In genomic region chr10:49593564-49593875, GRCh38 we compare ENCODE assay signal across 17 cellular contexts. TPM values are rescaled to one million over a fixed set of nuclear protein-coding genes. Genes with fewer than 3 reads are reported as not detected.
"Had no signal": no experiment of that assay in that cellular context is flagged by ENCODE, and none has a peak within 500 bp of the region (broad histone marks: within the 10 kb centered on the region; RNA-seq: fewer than 3 reads in every experiment).

No MANE protein-coding gene starts in this region.

- H3K27ac Mint-ChIP-seq: activated B cell treated with CpG ODN at 0.5 μM for 24 hours; activated naive CD4-positive, alpha-beta T cell treated with anti-CD3 and anti-CD28 coated beads, Interleukin-2, amount 50 U/mL, for 24 hours; natural killer cell; T-helper 1 cell treated with Interleukin-12 subunit alpha and Interleukin-12 subunit beta and Interleukin-4 antibody, amounts not matched to agents 30 μg/mL and 1 μg/mL, for 36 hours had no signal

- H3K9me3 ChIP-seq: body of pancreas, heart left ventricle, ovary, prostate gland, upper lobe of right lung had no signal

- H3K4me3 ChIP-seq: body of pancreas, cardiac muscle cell, heart left ventricle, lung, ovary, prostate gland, upper lobe of right lung had no signal

- H3K4me1 Mint-ChIP-seq: activated B cell treated with CpG ODN at 0.5 μM for 24 hours; activated naive CD4-positive, alpha-beta T cell treated with anti-CD3 and anti-CD28 coated beads, Interleukin-2, amount 50 U/mL, for 24 hours had no signal

- H3K27me3 ChIP-seq: body of pancreas, ovary had no signal

- H3K4me3 Mint-ChIP-seq: activated B cell treated with CpG ODN at 0.5 μM for 24 hours; activated naive CD4-positive, alpha-beta T cell treated with anti-CD3 and anti-CD28 coated beads, Interleukin-2, amount 50 U/mL, for 24 hours; natural killer cell; T-helper 1 cell treated with Interleukin-12 subunit alpha and Interleukin-12 subunit beta and Interleukin-4 antibody, amounts not matched to agents 30 μg/mL and 1 μg/mL, for 36 hours had no signal

- H3K9me3 Mint-ChIP-seq: activated naive CD4-positive, alpha-beta T cell treated with anti-CD3 and anti-CD28 coated beads, Interleukin-2, amount 50 U/mL, for 24 hours; natural killer cell; T-helper 1 cell treated with Interleukin-12 subunit alpha and Interleukin-12 subunit beta and Interleukin-4 antibody, amounts not matched to agents 30 μg/mL and 1 μg/mL, for 36 hours had no signal

- H3K36me3 Mint-ChIP-seq: activated naive CD4-positive, alpha-beta T cell treated with anti-CD3 and anti-CD28 coated beads, Interleukin-2, amount 50 U/mL, for 24 hours; natural killer cell had no signal

- H3K36me3 ChIP-seq: cardiac muscle cell, heart left ventricle, ovary, prostate gland, upper lobe of right lung had no signal

- H3K4me1 ChIP-seq: body of pancreas, heart left ventricle, prostate gland had no signal

- DNase-seq: upper lobe of right lung had no signal

- H3K27ac ChIP-seq: body of pancreas, cardiac muscle cell, epithelial cell of prostate, heart left ventricle, ovary, prostate gland, upper lobe of right lung had no signal

RNA-seq across cellular contexts. Expression of gene SLC18A3, which starts 16.6 kb away (rescaled TPM):
- total RNA-seq: activated B cell treated with CpG ODN at 0.5 μM for 24 hours, body of pancreas, cardiac muscle cell, chondrocyte, heart left ventricle, lung, natural killer cell, ovary, prostate gland, subcutaneous adipose tissue, upper lobe of right lung had no signal
- polyA plus RNA-seq: cardiac muscle cell, heart left ventricle, keratinocyte, lung, ovary had no signal

RNA-seq across cellular contexts. Expression of gene CHAT, which starts 20.3 kb away (rescaled TPM):
- total RNA-seq: activated B cell treated with CpG ODN at 0.5 μM for 24 hours, cardiac muscle cell, chondrocyte, fibroblast of villous mesenchyme, heart left ventricle, lung, natural killer cell, ovary, subcutaneous adipose tissue, upper lobe of right lung had no signal
- polyA plus RNA-seq: cardiac muscle cell, heart left ventricle, keratinocyte, lung, ovary, thymus had no signal
